ENCODE assay signal across 7 cellular contexts in genomic region chr19:49664171-49665070, GRCh38. TPM values are rescaled to one million over a fixed set of nuclear protein-coding genes. Genes with fewer than 3 reads are reported as not detected.
DNase-seq lines count a peak whose midpoint lies in the region; ATAC-seq and TF ChIP-seq lines count a peak whose summit lies in the region.

No MANE protein-coding gene starts in this region.

- H3K27me3 Mint-ChIP-seq in nephron (ENCODE audit: low read depth), result no peaks in the 10 kb centered on the region

- no peaks in the 10 kb centered on the region for H3K9me3 Mint-ChIP-seq in nephron

- H3K4me3 ChIP-seq in fibroblast of the aortic adventitia (ENCODE audit: low read depth, low read length), result peak overlapping the region; percentile 98

- peak; percentile 68 to 69 for DNase-seq in Kasumi-1 (lab: John Stamatoyannopoulos, UW)
- DNase-seq in RPMI7951 (ENCODE audit: low read depth), result peak; percentile 79
- DNase-seq in activated T-helper 9 cell treated with anti-CD3 and anti-CD28 coated beads, Interleukin-2, amount 50 U/mL, for 16 hours (ENCODE audit: low read depth), result peak; percentile 85
- DNase-seq in fibroblast of the aortic adventitia (ENCODE audit: low read depth), result peak; percentile 65
- peak; percentile 95 for DNase-seq in stimulated activated naive CD8-positive, alpha-beta T cell treated with anti-CD3 and anti-CD28 coated beads, Interleukin-15, Interleukin-2, amounts not matched to agents 100 U/mL and 50 U/mL, for 24 hours

- peak overlapping the region; percentile 93 to 98 (median 93) for H3K4me3 Mint-ChIP-seq in nephron

- ATAC-seq in GM18867 (IDR thresholded peaks at IDR 0.05; ENCODE audit: unreplicated experiment), result peak; percentile 33
- peak; percentile 65 for ATAC-seq in stimulated activated naive CD8-positive, alpha-beta T cell treated with anti-CD3 and anti-CD28 coated beads, Interleukin-15, Interleukin-2, amounts not matched to agents 100 U/mL and 50 U/mL, for 24 hours

- peak overlapping the region; percentile 78 to 94 (median 88) for H3K27ac Mint-ChIP-seq in nephron

- TF ChIP-seq CTCF in fibroblast of the aortic adventitia (IDR thresholded peaks at IDR 0.05; ENCODE audit: insufficient read depth, low read length) (peak; percentile 36), nephron (IDR thresholded peaks at IDR 0.05; ENCODE audit: unreplicated experiment in 3 of 3) (peak in 1 of 3 experiments; percentile 19)

- peaks cover 25% of the 10 kb centered on the region for H3K36me3 Mint-ChIP-seq in nephron (ENCODE audit: low read depth)

- peaks cover 29% of the 10 kb centered on the region for H3K4me1 Mint-ChIP-seq in nephron

RNA-seq across cellular contexts. Expression of gene IRF3, which starts 1.2 kb away (rescaled TPM):
- 58.4 and 87.0 TPM in 2 replicates for total RNA-seq in RPMI7951 (2014; rRNA removed; shearing (Covaris generic))
- 33.3 and 106 TPM in 2 replicates for total RNA-seq in fibroblast of the aortic adventitia (ENCODE audit: low replicate concordance)

RNA-seq across cellular contexts. Expression of gene BCL2L12, which starts 1.3 kb away (rescaled TPM):
- 19.7 and 26.8 TPM in 2 replicates for total RNA-seq in RPMI7951 (2014; rRNA removed; shearing (Covaris generic))
- total RNA-seq in fibroblast of the aortic adventitia (ENCODE audit: low replicate concordance), result 3.9 and 6.1 TPM in 2 replicates

RNA-seq across cellular contexts. Expression of gene PRMT1, which starts 12.7 kb away (rescaled TPM):
- 334 and 387 TPM in 2 replicates for total RNA-seq in RPMI7951 (2014; rRNA removed; shearing (Covaris generic))
- 32.5 and 164 TPM in 2 replicates for total RNA-seq in fibroblast of the aortic adventitia (ENCODE audit: low replicate concordance)

RNA-seq across cellular contexts. Expression of gene SCAF1, which starts 22.4 kb away (rescaled TPM):
- 7.1 and 16.0 TPM in 2 replicates for total RNA-seq in RPMI7951 (2014; rRNA removed; shearing (Covaris generic))
- 16.9 and 41.1 TPM in 2 replicates for total RNA-seq in fibroblast of the aortic adventitia (ENCODE audit: low replicate concordance)

RNA-seq across cellular contexts. Expression of gene RRAS, which starts 24.5 kb away (rescaled TPM):
- 81.8 and 84.2 TPM in 2 replicates for total RNA-seq in RPMI7951 (2014; rRNA removed; shearing (Covaris generic))
- total RNA-seq in fibroblast of the aortic adventitia (ENCODE audit: low replicate concordance), result 13.7 and 52.4 TPM in 2 replicates

Comparison
In these comparisons a context has a peak if more than half of its experiments do, and no peak if none do; other contexts are left out.
1. Peak in every context shown above with its lines: DNase-seq, ATAC-seq and H3K4me3 ChIP-seq.